8 cellular contexts compared by ENCODE assay signal in genomic region chr19:12064266-12065099, GRCh38. TPM values are rescaled to one million over a fixed set of nuclear protein-coding genes. Genes with fewer than 3 reads are reported as not detected.
DNase-seq lines count a peak whose midpoint lies in the region; ATAC-seq and TF ChIP-seq lines count a peak whose summit lies in the region.

ZNF844 (plus strand) TSS chr19:12064731; CDS start chr19:12064874, 143 bp downstream.

- H3K9me3 ChIP-seq in right atrium auricular region: peaks cover 0 to 18% of the 10 kb centered on the region in 2 donors
- H3K9me3 ChIP-seq in tibial nerve: peaks cover 0 to 38% (median 11%) of the 10 kb centered on the region in 4 donors

- H3K27ac ChIP-seq in angular gyrus (ENCODE audit: low read depth, low read length) (peak within 1 kb of the TSS; percentile 91), right atrium auricular region (peak within 1 kb of the TSS; percentile 93 to 96), tibial nerve (peak within 1 kb of the TSS; percentile 90 to 97 (median 96))

- peak within 1 kb of the TSS; percentile 94 for H3K4me3 ChIP-seq in AG04449 (ENCODE audit: low read depth, low read length)
- H3K4me3 ChIP-seq in right atrium auricular region: peak within 1 kb of the TSS; percentile 79 to 91
- peak within 1 kb of the TSS; percentile 53 to 88 (median 84) for H3K4me3 ChIP-seq in tibial nerve

- peaks cover 8% of the 10 kb centered on the region for H3K36me3 Mint-ChIP-seq in T-cell

- peak within 1 kb of the TSS; percentile 60 to 78 for H3K27ac Mint-ChIP-seq in T-cell

- TF ChIP-seq POLR2A in tibial nerve (IDR thresholded peaks at IDR 0.05): peak; percentile 90 to 96

- POLR2A ChIA-PET in AG04449 (lab: Yijun Ruan, JAX): interaction anchor here (0.5 to 1.1 kb wide), 2 partner anchors 12 to 141 kb away, joined by 4 to 5 read pairs; partner anchors contain the start of gene ZNF878
- POLR2A ChIA-PET in T-cell (lab: Charles Lee): no interaction called here

- H3K36me3 ChIP-seq in right atrium auricular region (no peaks in the 10 kb centered on the region), tibial nerve (peaks cover 0 to 36% (median 0%) of the 10 kb centered on the region in 3 donors)

- CTCF ChIA-PET in AG04449 (lab: Yijun Ruan, JAX): interaction anchor here (1.1 to 1.3 kb wide), 2 partner anchors 16 to 77 kb away, joined by 4 to 6 read pairs; no protein-coding TSS in a partner anchor
- CTCF ChIA-PET in T-cell (lab: Charles Lee): no interaction called here

- H3K27me3 ChIP-seq in right atrium auricular region: no peaks in the 10 kb centered on the region
- H3K27me3 ChIP-seq in tibial nerve: no peaks in the 10 kb centered on the region

- ATAC-seq in GM19023 (IDR thresholded peaks at IDR 0.05; ENCODE audit: unreplicated experiment) (peak; percentile 84), HG03565 (IDR thresholded peaks at IDR 0.05; ENCODE audit: unreplicated experiment) (peak; percentile 57), T-cell (replicated peaks in 1 of 4) (peak; percentile 79 to 91 (median 88))

- DNase-seq in AG04449 (ENCODE audit: low read depth, low spot score) (no peak), T-cell (peak; percentile 27 to 78 (median 60)), right atrium auricular region (ENCODE audit: low spot score) (peak; percentile 99), posterior cingulate gyrus (peak; percentile 90 to 99 (median 97)), tibial nerve (ENCODE audit: low spot score in 2 of 2) (peak; percentile 98 to 99)

- TF ChIP-seq EP300 in tibial nerve (IDR thresholded peaks at IDR 0.05): peak; percentile 77 to 99

- peaks cover 0 to 3% (median 0%) of the 10 kb centered on the region in 3 donors for H3K9me3 Mint-ChIP-seq in T-cell

- H3K4me1 ChIP-seq in right atrium auricular region: peaks cover 0 to 26% of the 10 kb centered on the region in 2 donors
- H3K4me1 ChIP-seq in tibial nerve: peaks cover 0 to 23% (median 11%) of the 10 kb centered on the region in 4 donors

- H3K4me1 Mint-ChIP-seq in T-cell: peaks cover 3 to 15% (median 14%) of the 10 kb centered on the region in 3 donors

- intact Hi-C loops in posterior cingulate gyrus (cut with DNase I): loop anchor here (5.0 kb wide), 1 partner anchor 142 kb away; no protein-coding TSS in a partner anchor

- H3K27me3 Mint-ChIP-seq in T-cell: no peaks in the 10 kb centered on the region

- peak within 1 kb of the TSS; percentile 80 to 89 (median 83) for H3K4me3 Mint-ChIP-seq in T-cell

- WGBS in tibial nerve, 2 donors: 3 to 5% methylated on average over 21 to 26 of the region's 50 CpGs

- TF ChIP-seq CTCF in AG04449 (IDR thresholded peaks at IDR 0.05; ENCODE audit: insufficient read depth, low read length, missing control alignments) (no peak), right atrium auricular region (IDR thresholded peaks at IDR 0.05) (no peak), tibial nerve (IDR thresholded peaks at IDR 0.05) (peak in 2 of 5 experiments; percentile 21 to 56)

RNA-seq across cellular contexts. Expression of gene ZNF844, which starts in this region (rescaled TPM):
- total RNA-seq in T-cell (10 to 100 TPM in 4 of 5 donors, 1 to 10 TPM in 1; 9.2 to 20.7 (median 11.5) TPM), right atrium auricular region (10 to 100 TPM in 1 of 2 donors, 1 to 10 TPM in 1; 6.2 to 10.8 TPM), tibial nerve (10 to 100 TPM in 3 of 4 donors, 1 to 10 TPM in 1; 9.3 to 16.5 (median 13.7) TPM)
